Comparison of ENCODE assay signal across 1 cellular context in genomic region chr12:16844875-16845274, GRCh38.
TF ChIP-seq lines count a peak whose summit lies in the region.

No MANE protein-coding gene starts in this region.

TF ChIP-seq in GM23338, 12 proteins besides CTCF, POLR2A, EP300 and RAD21 (continued from another document):
- no peak for TF ChIP-seq ZNF462 (CRISPR knock-in tag; IDR thresholded peaks at IDR 0.05)
- no peak for TF ChIP-seq ETS1 (IDR thresholded peaks at IDR 0.05)
- no peak for TF ChIP-seq ZNF331 (CRISPR knock-in tag; IDR thresholded peaks at IDR 0.05; ENCODE audit: low read depth)
- TF ChIP-seq REST (IDR thresholded peaks at IDR 0.05; ENCODE audit: unreplicated experiment): no peak
- no peak for TF ChIP-seq EZH2 (IDR thresholded peaks at IDR 0.05; ENCODE audit: low read depth, unreplicated experiment)
- no peak for TF ChIP-seq NANOG (IDR thresholded peaks at IDR 0.05; ENCODE audit: borderline replicate concordance)
